Comparison of ENCODE assay signal across 12 cellular contexts in genomic region chr5:136020001-136020382, GRCh38. TPM values are rescaled to one million over a fixed set of nuclear protein-coding genes. Genes with fewer than 3 reads are reported as not detected.
DNase-seq lines count a peak whose midpoint lies in the region; ATAC-seq, FAIRE-seq and TF ChIP-seq lines count a peak whose summit lies in the region.
"Had no signal": no experiment of that assay in that cellular context is flagged by ENCODE, and none has a peak within 500 bp of the region (broad histone marks: within the 10 kb centered on the region; RNA-seq: fewer than 3 reads in every experiment).

No MANE protein-coding gene starts in this region.

- TF ChIP-seq RAD21 in A549 (conservative IDR thresholded peaks at IDR 0.05 in 1 of 2, IDR thresholded peaks at IDR 0.05 in 1 of 2) = no peak

- H3K9me3 ChIP-seq in A549 = peaks cover 19% of the 10 kb centered on the region
- no peaks in the 10 kb centered on the region for H3K9me3 ChIP-seq in esophagus squamous epithelium
- H3K9me3 ChIP-seq in psoas muscle = no peaks in the 10 kb centered on the region

- H3K4me1 Mint-ChIP-seq in activated CD4-positive, alpha-beta T cell treated with anti-CD3 and anti-CD28 coated beads for 36 hours = no peaks in the 10 kb centered on the region

- H3K9me3 Mint-ChIP-seq in activated CD4-positive, alpha-beta T cell treated with anti-CD3 and anti-CD28 coated beads for 36 hours (ENCODE audit: low read depth) = no peaks in the 10 kb centered on the region

- H3K27ac ChIP-seq in A549 = peak overlapping the region; percentile 96 to 97
- peak overlapping the region; percentile 79 for H3K27ac ChIP-seq in RWPE1
- peak overlapping the region in 3 of 4 donors; percentile 41 to 71 (median 58) for H3K27ac ChIP-seq in esophagus squamous epithelium
- H3K27ac ChIP-seq in psoas muscle = peak overlapping the region; percentile 52

- H3K27ac Mint-ChIP-seq in activated CD4-positive, alpha-beta T cell treated with anti-CD3 and anti-CD28 coated beads for 36 hours = no peak overlapping the region

- no peak overlapping the region for H3K4me3 ChIP-seq in A549
- no peak overlapping the region for H3K4me3 ChIP-seq in esophagus squamous epithelium
- no peak overlapping the region for H3K4me3 ChIP-seq in psoas muscle

- 0 out of 6 replicates have a peak, but pooled peaks of 1 of the 2 experiments have one; percentile 1 for ATAC-seq in A549
- ATAC-seq in psoas muscle = peak in 1 of 4 donors; percentile 7
- ATAC-seq in activated CD4-positive, alpha-beta T cell treated with anti-CD3 and anti-CD28 coated beads for 36 hours = no peak
- ATAC-seq in HG03442 (IDR thresholded peaks at IDR 0.05; ENCODE audit: unreplicated experiment) = no peak
- ATAC-seq in HG02678 (IDR thresholded peaks at IDR 0.05; ENCODE audit: unreplicated experiment) = no peak

- TF ChIP-seq POLR2A in A549 (IDR thresholded peaks at IDR 0.05; ENCODE audit: low read length) (no peak), esophagus squamous epithelium (IDR thresholded peaks at IDR 0.05) (no peak)

- H3K36me3 ChIP-seq in esophagus squamous epithelium (no peaks in the 10 kb centered on the region), psoas muscle (ENCODE audit: insufficient read depth in 1 of 2, low read depth in 1 of 2) (no peaks in the 10 kb centered on the region)

- WGBS in A549 (ENCODE audit: missing lambda C conversion rate) = 5% methylated on average over 2 of the region's 2 CpGs
- 38 to 52% methylated on average over 2 of the region's 2 CpGs for WGBS in esophagus squamous epithelium, 2 donors
- 82 to 90% (median 83%) methylated on average over 2 of the region's 2 CpGs for WGBS in psoas muscle, 3 donors

- TF ChIP-seq CTCF in A549 (IDR thresholded peaks at IDR 0.05) (no peak), RWPE1 (conservative IDR thresholded peaks at IDR 0.05; ENCODE audit: low read depth) (no peak), esophagus squamous epithelium (IDR thresholded peaks at IDR 0.05) (no peak), psoas muscle (IDR thresholded peaks at IDR 0.05) (no peak)

- no peak for TF ChIP-seq EP300 in A549 (IDR thresholded peaks at IDR 0.05)

- H3K36me3 Mint-ChIP-seq in activated CD4-positive, alpha-beta T cell treated with anti-CD3 and anti-CD28 coated beads for 36 hours (ENCODE audit: low read depth) = no peaks in the 10 kb centered on the region

- DNase-seq in A549 (ENCODE audit: low read depth in 1 of 2, low spot score in 1 of 2) (no peak), RWPE1 (ENCODE audit: low spot score) (no peak), esophagus squamous epithelium (lab: John Stamatoyannopoulos, UW) (no peak), psoas muscle (no peak), retina (no peak)
- no peak for DNase-seq in activated CD4-positive, alpha-beta T cell treated with anti-CD3 and anti-CD28 coated beads for 36 hours
- DNase-seq: NCI-H2081 treated with DMSO at 0.1 percent for 48 hours; NK-92 treated with Interleukin-12 subunit alpha and Interleukin-12 subunit beta, amount 100 ng/mL, for 24 hours; SW 1271 had no signal

- POLR2A ChIA-PET in A549 (lab: Yijun Ruan, JAX) (interaction anchor here (1.4 to 5.5 kb wide), 3 partner anchors 8 to 16 kb away, joined by 3 to 39 read pairs (median 8); partner anchors contain the start of gene TGFBI), RWPE1 (lab: Yijun Ruan, JAX; ENCODE audit: low non-redundant PET) (no interaction called here)
- POLR2A ChIA-PET in activated CD4-positive, alpha-beta T cell treated with anti-CD3 and anti-CD28 coated beads for 36 hours (lab: Charles Lee) = no interaction called here

- peaks cover 22% of the 10 kb centered on the region for H3K27me3 Mint-ChIP-seq in activated CD4-positive, alpha-beta T cell treated with anti-CD3 and anti-CD28 coated beads for 36 hours

- H3K27me3 ChIP-seq in esophagus squamous epithelium (peaks cover 0 to 40% (median 0%) of the 10 kb centered on the region in 4 donors), psoas muscle (ENCODE audit: insufficient read depth in 3 of 3, low read length in 2 of 3) (no peaks in the 10 kb centered on the region)

- H3K4me3 Mint-ChIP-seq in activated CD4-positive, alpha-beta T cell treated with anti-CD3 and anti-CD28 coated beads for 36 hours = no peak overlapping the region

- CTCF ChIA-PET in A549 (lab: Yijun Ruan, JAX) = interaction anchor here (0.9 to 6.1 kb wide), 8 partner anchors 9 to 75 kb away, joined by 4 to 50 read pairs (median 8); no protein-coding TSS in a partner anchor
- CTCF ChIA-PET in RWPE1 (lab: Yijun Ruan, JAX) = no interaction called here
- CTCF ChIA-PET in activated CD4-positive, alpha-beta T cell treated with anti-CD3 and anti-CD28 coated beads for 36 hours (lab: Charles Lee) = no interaction called here

- H3K4me1 ChIP-seq in A549 (peaks cover 64% of the 10 kb centered on the region), esophagus squamous epithelium (peaks cover 17 to 59% (median 45%) of the 10 kb centered on the region in 3 donors), psoas muscle (peaks cover 17% of the 10 kb centered on the region)

- peak overlapping the region; percentile 60 for H3K4me2 ChIP-seq in A549

- FAIRE-seq in A549 (lab: Jason Lieb, UNC) = peak; percentile 13
- FAIRE-seq: H1 had no signal

- intact Hi-C loops in esophagus squamous epithelium (cut with DNase I) (no loop called here), psoas muscle (cut with DNase I) (no loop called here)
- intact Hi-C loops in activated CD4-positive, alpha-beta T cell treated with anti-CD3 and anti-CD28 coated beads for 36 hours (cut with DNase I, micrococcal nuclease) = no loop called here

TF ChIP-seq in A549, 52 proteins besides CTCF, POLR2A, EP300 and RAD21:
- TF ChIP-seq PBX3 (IDR thresholded peaks at IDR 0.05) (no peak), ZSCAN20 (CRISPR knock-in tag; IDR thresholded peaks at IDR 0.05) (no peak), ELK1 (IDR thresholded peaks at IDR 0.05; ENCODE audit: low read depth, low read length) (no peak), ATOH8 (CRISPR knock-in tag; IDR thresholded peaks at IDR 0.05; ENCODE audit: low read depth) (0 out of 2 replicates have a peak, but pooled peaks have one; percentile 47), MAX (IDR thresholded peaks at IDR 0.05) (no peak), HOXB5 (CRISPR knock-in tag; IDR thresholded peaks at IDR 0.05) (0 out of 2 replicates have a peak, but pooled peaks have one; percentile 36), GATA3 (IDR thresholded peaks at IDR 0.05; ENCODE audit: borderline replicate concordance) (no peak)

RNA-seq across cellular contexts. Expression of gene TGFBI, which starts 8.8 kb away (rescaled TPM):
- 1,135 and 1,466 TPM in 2 replicates for polyA plus RNA-seq in A549 (2011; rRNA removed)
- polyA plus RNA-seq in A549 (2012; cell fraction: cytosol; rRNA removed) = 661 and 843 TPM in 2 replicates
- polyA plus RNA-seq in A549 (2012; cell fraction: nucleus; rRNA removed) = 1,811 and 1,913 TPM in 2 replicates
- 1,411 to 1,859 TPM (median 1,765 TPM) in 3 replicates for polyA plus RNA-seq in A549 (2017; fragmentation: RNase III; extraction: RNeasy Plus Mini Kit Qiagen cat#74134 plus additional on column Dnase treatment)
- 1,411 and 1,484 TPM in 2 replicates for polyA minus RNA-seq in A549 (2011; rRNA and poly(A)+ RNA removed)
- 10 to 100 TPM in 2 of 4 donors, 1 to 10 TPM in 2; 7.3 to 63.5 (median 33.3) TPM for total RNA-seq in esophagus squamous epithelium
- 10 to 100 TPM; 24.4 to 35.9 (median 30.3) TPM for total RNA-seq in psoas muscle
- 10 to 100 TPM; 18.8 to 28.3 (median 20.9) TPM for polyA plus RNA-seq in psoas muscle
- not detected for total RNA-seq in activated CD4-positive, alpha-beta T cell treated with anti-CD3 and anti-CD28 coated beads for 36 hours

Comparison
In these comparisons a context has a peak if more than half of its experiments do, and no peak if none do; other contexts are left out.
1. RNA of gene TGFBI, which starts 8.8 kb away (total RNA-seq): 7.3 to 63.5 TPM in esophagus squamous epithelium and 24.4 to 35.9 TPM in psoas muscle; not detected in activated CD4-positive, alpha-beta T cell treated with anti-CD3 and anti-CD28 coated beads for 36 hours; every median in the first group is over 4 times any median in the second.
2. Peak in every context shown above with its lines, with median percentiles within 50 percentile points of each other: H3K27ac ChIP-seq.